12 cellular contexts compared by ENCODE assay signal in genomic region chr19:44677019-44677809, GRCh38. TPM values are rescaled to one million over a fixed set of nuclear protein-coding genes. Genes with fewer than 3 reads are reported as not detected.
A peak's percentile ranks its signal among the peaks of the same experiment; 100 is the strongest.
DNase-seq lines count a peak whose midpoint lies in the region; ATAC-seq and TF ChIP-seq lines count a peak whose summit lies in the region.
"Had no signal": no experiment of that assay in that cellular context is flagged by ENCODE, and none has a peak within 500 bp of the region (broad histone marks: within the 10 kb centered on the region; RNA-seq: fewer than 3 reads in every experiment).

No MANE protein-coding gene starts in this region.

- H3K4me1 ChIP-seq in Caco-2 = peaks cover 18% of the 10 kb centered on the region
- no peaks in the 10 kb centered on the region for H3K4me1 ChIP-seq in effector memory CD4-positive, alpha-beta T cell (ENCODE audit: control insufficient read depth, insufficient read depth, low read length, poor library complexity, severe bottlenecking)

- H3K36me3 Mint-ChIP-seq in Caco-2 (ENCODE audit: insufficient read depth, unreplicated experiment) = no peaks in the 10 kb centered on the region
- H3K36me3 Mint-ChIP-seq in activated T-helper 17 cell treated with anti-CD3 and anti-CD28 coated beads, Interleukin-2, amount 50 U/mL, for 72 hours (ENCODE audit: low read depth) = no peaks in the 10 kb centered on the region
- H3K36me3 Mint-ChIP-seq in activated naive CD4-positive, alpha-beta T cell treated with anti-CD3 and anti-CD28 coated beads, Interleukin-2, amount 10 ng/mL, durations not matched to agents 7 days and 5 days = no peaks in the 10 kb centered on the region
- H3K36me3 Mint-ChIP-seq: naive B cell had no signal

- H3K4me1 Mint-ChIP-seq in Caco-2 (ENCODE audit: low read depth, unreplicated experiment) = peaks cover 8% of the 10 kb centered on the region
- no peaks in the 10 kb centered on the region for H3K4me1 Mint-ChIP-seq in activated T-helper 17 cell treated with anti-CD3 and anti-CD28 coated beads, Interleukin-2, amount 50 U/mL, for 72 hours
- H3K4me1 Mint-ChIP-seq in activated naive CD4-positive, alpha-beta T cell treated with anti-CD3 and anti-CD28 coated beads, Interleukin-2, amount 10 ng/mL, durations not matched to agents 7 days and 5 days = no peaks in the 10 kb centered on the region
- H3K4me1 Mint-ChIP-seq: activated CD4-positive, alpha-beta T cell treated with anti-CD3 and anti-CD28 coated beads, Interleukin-2, amount 10 ng/mL, durations not matched to agents 24 days and 14 days; naive B cell had no signal

- H3K27me3 ChIP-seq in Caco-2 (replicated peaks; ENCODE audit: control insufficient read depth, insufficient read depth, low read length) = no peaks in the 10 kb centered on the region
- H3K27me3 ChIP-seq in effector memory CD4-positive, alpha-beta T cell (replicated peaks; ENCODE audit: control insufficient read depth, insufficient read depth, low read length, poor library complexity, severe bottlenecking) = no peaks in the 10 kb centered on the region

- no peak overlapping the region; the same call in 1 of the 2 replicates for H3K4me3 ChIP-seq in Caco-2 (ENCODE audit: low read depth, low read length)
- no peak overlapping the region for H3K4me3 ChIP-seq in effector memory CD4-positive, alpha-beta T cell (ENCODE audit: insufficient read depth, low read depth, low read length, poor library complexity, severe bottlenecking)

- CTCF ChIA-PET in Caco-2 (lab: Charles Lee) = interaction anchor here (0.6 to 1.5 kb wide), 5 partner anchors 24 to 106 kb away, joined by 3 to 4 read pairs (median 4); no protein-coding TSS in a partner anchor
- CTCF ChIA-PET in activated naive CD4-positive, alpha-beta T cell treated with anti-CD3 and anti-CD28 coated beads, Interleukin-2, amount 10 ng/mL, durations not matched to agents 7 days and 5 days (lab: Charles Lee) = interaction anchor here (0.6 to 1.1 kb wide), 3 partner anchors 12 to 95 kb away, joined by 3 read pairs; no protein-coding TSS in a partner anchor

- peak; percentile 43 for ATAC-seq in activated T-helper 17 cell treated with anti-CD3 and anti-CD28 coated beads, Interleukin-2, amount 50 U/mL, for 72 hours (replicated peaks)
- ATAC-seq in left colon (no peak), HG02938 (IDR thresholded peaks at IDR 0.05; ENCODE audit: unreplicated experiment) (no peak)

- peak; percentile 79 to 83 for DNase-seq in Caco-2
- peak; percentile 88 for DNase-seq in M059J (ENCODE audit: low read depth)
- DNase-seq in left kidney (ENCODE audit: low read depth, low spot score) = peak; percentile 48
- no peak for DNase-seq in left colon
- no peak for DNase-seq in effector memory CD4-positive, alpha-beta T cell
- no peak for DNase-seq in activated naive CD4-positive, alpha-beta T cell treated with anti-CD3 and anti-CD28 coated beads, Interleukin-2, amount 10 ng/mL, durations not matched to agents 7 days and 5 days
- DNase-seq: activated CD4-positive, alpha-beta T cell treated with anti-CD3 and anti-CD28 coated beads, Interleukin-2, amount 10 ng/mL, durations not matched to agents 24 days and 14 days; naive B cell; NCI-H1436 treated with DMSO at 0.1 percent for 48 hours had no signal

- H3K9me3 Mint-ChIP-seq in Caco-2 (ENCODE audit: unreplicated experiment) = no peaks in the 10 kb centered on the region
- H3K9me3 Mint-ChIP-seq in activated T-helper 17 cell treated with anti-CD3 and anti-CD28 coated beads, Interleukin-2, amount 50 U/mL, for 72 hours = no peaks in the 10 kb centered on the region
- H3K9me3 Mint-ChIP-seq in activated naive CD4-positive, alpha-beta T cell treated with anti-CD3 and anti-CD28 coated beads, Interleukin-2, amount 10 ng/mL, durations not matched to agents 7 days and 5 days = no peaks in the 10 kb centered on the region
- H3K9me3 Mint-ChIP-seq: activated CD4-positive, alpha-beta T cell treated with anti-CD3 and anti-CD28 coated beads, Interleukin-2, amount 10 ng/mL, durations not matched to agents 24 days and 14 days had no signal

- POLR2A ChIA-PET in Caco-2 (lab: Charles Lee) = interaction anchor here (1.0 to 1.1 kb wide), 2 partner anchors 33 to 130 kb away, joined by 3 read pairs; partner anchors contain the start of gene PVR

- no peaks in the 10 kb centered on the region for H3K36me3 ChIP-seq in Caco-2 (ENCODE audit: control insufficient read depth, insufficient read depth, low read length)
- no peaks in the 10 kb centered on the region for H3K36me3 ChIP-seq in effector memory CD4-positive, alpha-beta T cell (ENCODE audit: control insufficient read depth, insufficient read depth, low read length)

- no peak overlapping the region for H3K27ac ChIP-seq in effector memory CD4-positive, alpha-beta T cell (ENCODE audit: insufficient read depth, low read length, poor library complexity, severe bottlenecking)

- no peaks in the 10 kb centered on the region for H3K9me3 ChIP-seq in Caco-2
- H3K9me3 ChIP-seq in effector memory CD4-positive, alpha-beta T cell (ENCODE audit: control insufficient read depth, low read length) = no peaks in the 10 kb centered on the region

- intact Hi-C loops in Caco-2 (cut with micrococcal nuclease; ENCODE audit: unreplicated experiment) = no loop called here
- intact Hi-C loops in left colon (cut with DNase I, micrococcal nuclease) = no loop called here

- no peak for TF ChIP-seq CTCF in Caco-2 (IDR thresholded peaks at IDR 0.05; ENCODE audit: insufficient read depth in 1 of 2, low read depth in 1 of 2, low read length in 1 of 2, severe bottlenecking in 1 of 2, unreplicated experiment in 1 of 2)

- H3K27me3 Mint-ChIP-seq in Caco-2 (ENCODE audit: insufficient read depth, unreplicated experiment) = no peaks in the 10 kb centered on the region
- no peaks in the 10 kb centered on the region for H3K27me3 Mint-ChIP-seq in activated T-helper 17 cell treated with anti-CD3 and anti-CD28 coated beads, Interleukin-2, amount 50 U/mL, for 72 hours
- H3K27me3 Mint-ChIP-seq in activated naive CD4-positive, alpha-beta T cell treated with anti-CD3 and anti-CD28 coated beads, Interleukin-2, amount 10 ng/mL, durations not matched to agents 7 days and 5 days = no peaks in the 10 kb centered on the region

- peak overlapping the region; percentile 65 for H3K4me3 Mint-ChIP-seq in Caco-2 (ENCODE audit: unreplicated experiment)
- H3K4me3 Mint-ChIP-seq in activated T-helper 17 cell treated with anti-CD3 and anti-CD28 coated beads, Interleukin-2, amount 50 U/mL, for 72 hours = no peak overlapping the region
- no peak overlapping the region for H3K4me3 Mint-ChIP-seq in activated naive CD4-positive, alpha-beta T cell treated with anti-CD3 and anti-CD28 coated beads, Interleukin-2, amount 10 ng/mL, durations not matched to agents 7 days and 5 days
- H3K4me3 Mint-ChIP-seq: activated CD4-positive, alpha-beta T cell treated with anti-CD3 and anti-CD28 coated beads, Interleukin-2, amount 10 ng/mL, durations not matched to agents 24 days and 14 days; naive B cell had no signal

- H3K27ac Mint-ChIP-seq in Caco-2 (ENCODE audit: unreplicated experiment) = peak overlapping the region; percentile 84
- H3K27ac Mint-ChIP-seq in activated T-helper 17 cell treated with anti-CD3 and anti-CD28 coated beads, Interleukin-2, amount 50 U/mL, for 72 hours = no peak overlapping the region
- H3K27ac Mint-ChIP-seq in activated naive CD4-positive, alpha-beta T cell treated with anti-CD3 and anti-CD28 coated beads, Interleukin-2, amount 10 ng/mL, durations not matched to agents 7 days and 5 days = no peak overlapping the region
- H3K27ac Mint-ChIP-seq: activated CD4-positive, alpha-beta T cell treated with anti-CD3 and anti-CD28 coated beads, Interleukin-2, amount 10 ng/mL, durations not matched to agents 24 days and 14 days had no signal

- BruUV-seq in Caco-2 (replicated peaks; lab: Mats Ljungman, UMichigan) = TSS peak; percentile 95

RNA-seq across cellular contexts. Expression of gene CEACAM19, which starts 5.9 kb away (rescaled TPM):
- total RNA-seq in Caco-2 (2022) = 2.9 and 3.3 TPM in 2 replicates
- total RNA-seq in M059J (2014; rRNA removed; shearing (Covaris generic)) = 1.2 and 1.8 TPM in 2 replicates
- 1 to 10 TPM; 1.1 to 1.6 TPM for total RNA-seq in activated T-helper 17 cell treated with anti-CD3 and anti-CD28 coated beads, Interleukin-2, amount 50 U/mL, for 72 hours
- 1 to 10 TPM; 6.5 to 6.6 TPM for total RNA-seq in left colon

RNA-seq across cellular contexts. Expression of gene CEACAM16, which starts 21.7 kb away (rescaled TPM):
- total RNA-seq in Caco-2 (2022) (not detected in 2 replicates), left colon (under 1 TPM in 1 of 2 donors, not detected in 1; 0.45 TPM)
- not detected in 2 replicates for total RNA-seq in M059J (2014; rRNA removed; shearing (Covaris generic))
- total RNA-seq in activated T-helper 17 cell treated with anti-CD3 and anti-CD28 coated beads, Interleukin-2, amount 50 U/mL, for 72 hours = not detected
- total RNA-seq: activated CD4-positive, alpha-beta T cell treated with anti-CD3 and anti-CD28 coated beads, Interleukin-2, amount 10 ng/mL, durations not matched to agents 24 days and 14 days; dermis microvascular lymphatic vessel endothelial cell had no signal

RNA-seq across cellular contexts. Expression of gene PVR, which starts 33.5 kb away (rescaled TPM):
- 86.5 and 93.8 TPM in 2 replicates for total RNA-seq in Caco-2 (2022)
- total RNA-seq in M059J (2014; rRNA removed; shearing (Covaris generic)) = 95.2 and 146 TPM in 2 replicates
- total RNA-seq in activated T-helper 17 cell treated with anti-CD3 and anti-CD28 coated beads, Interleukin-2, amount 50 U/mL, for 72 hours = 10 to 100 TPM in 1 of 2 donors, 1 to 10 TPM in 1; 8.6 to 10.6 TPM
- 10 to 100 TPM; 31.0 to 35.7 TPM for total RNA-seq in left colon

Comparison
In these comparisons a context has a peak if more than half of its experiments do, and no peak if none do; other contexts are left out.
1. DNase-seq: peak in Caco-2 (2 of 2), M059J (single experiment) and left kidney (single experiment); none in left colon (0 of 2), effector memory CD4-positive, alpha-beta T cell (0 of 3) and activated naive CD4-positive, alpha-beta T cell treated with anti-CD3 and anti-CD28 coated beads, Interleukin-2, amount 10 ng/mL, durations not matched to agents 7 days and 5 days (single experiment).